ENCODE assay signal across 11 cellular contexts in the genomic region with DNA sequence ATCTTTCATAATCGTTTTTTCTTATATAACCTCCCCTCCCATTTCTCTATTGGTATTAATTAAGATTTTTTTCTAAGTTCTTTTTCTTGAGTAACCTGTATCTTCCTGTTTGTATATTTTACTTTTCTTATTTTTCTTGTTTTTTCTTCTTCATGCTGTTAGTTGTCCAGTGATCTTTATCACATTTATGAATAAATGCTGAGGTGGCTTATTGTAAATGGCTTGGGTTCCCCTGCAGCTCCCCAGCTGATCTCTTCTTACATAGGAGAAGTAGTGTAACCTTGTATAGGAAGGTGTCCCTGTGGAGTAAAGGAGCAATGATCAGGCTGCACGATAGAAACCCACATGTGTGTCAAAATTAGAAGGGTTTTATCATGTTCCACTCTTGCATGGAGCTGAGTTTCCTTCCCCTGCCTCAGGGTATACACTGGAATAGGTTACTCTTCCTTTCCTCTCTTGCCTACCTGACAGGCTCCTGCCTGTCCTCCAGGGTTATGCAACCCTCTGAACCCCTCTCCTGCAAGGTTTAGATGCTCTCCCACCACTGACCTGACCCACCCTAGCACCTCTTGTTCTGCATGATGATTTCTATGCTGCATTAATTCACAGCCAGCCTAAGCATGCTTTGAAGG.
A peak's percentile ranks its signal among the peaks of the same experiment; 100 is the strongest.
DNase-seq lines count a peak whose midpoint lies in the region; ATAC-seq and TF ChIP-seq lines count a peak whose summit lies in the region.
"Had no signal": no experiment of that assay in that cellular context is flagged by ENCODE, and none has a peak within 500 bp of the region (broad histone marks: within the 10 kb centered on the region; RNA-seq: fewer than 3 reads in every experiment).

No MANE protein-coding gene starts in this region.

- H3K79me2 ChIP-seq in DOHH2 (ENCODE audit: control insufficient read depth, low read length) (peaks cover 6% of the 10 kb centered on the region; the same call in 1 of the 2 replicates), GM23338 (replicated peaks; ENCODE audit: insufficient read depth) (peaks cover 37% of the 10 kb centered on the region)

- peak overlapping the region; percentile 54 for H3K4me2 ChIP-seq in DOHH2 (ENCODE audit: low read length)
- H3K4me2 ChIP-seq in GM23338 = no peak overlapping the region

- H3K4me1 ChIP-seq in DOHH2 (ENCODE audit: control insufficient read depth, low read length) (peaks cover 25% of the 10 kb centered on the region), GM23338 (ENCODE audit: insufficient read depth) (peaks cover 4% of the 10 kb centered on the region; the same call in 1 of the 2 replicates), BE2C (peaks cover 6% of the 10 kb centered on the region)

- peaks cover 26% of the 10 kb centered on the region for H3K36me3 Mint-ChIP-seq in GM23338 (ENCODE audit: low read depth)

- H3K4me3 ChIP-seq in DOHH2 (ENCODE audit: low read length) (peak overlapping the region; percentile 37), GM23338 (no peak overlapping the region), BE2C (ENCODE audit: low read depth, low read length) (no peak overlapping the region)

- H3K9me3 ChIP-seq in DOHH2 (ENCODE audit: control insufficient read depth, insufficient read depth, low read length) = peaks cover 7% of the 10 kb centered on the region; the same call in 1 of the 2 replicates
- H3K9me3 ChIP-seq in BE2C = no peaks in the 10 kb centered on the region

- no peak overlapping the region for H3K4me3 Mint-ChIP-seq in GM23338

- H4K20me1 ChIP-seq in DOHH2 (ENCODE audit: control insufficient read depth, insufficient read depth, low read depth, low read length) (no peaks in the 10 kb centered on the region), GM23338 (replicated peaks; ENCODE audit: insufficient read depth) (no peaks in the 10 kb centered on the region)

- ATAC-seq in GM19452 (IDR thresholded peaks at IDR 0.05; ENCODE audit: unreplicated experiment) (peak; percentile 24), HG03354 (IDR thresholded peaks at IDR 0.05; ENCODE audit: poor library complexity, severe bottlenecking, unreplicated experiment) (peak; percentile 25), GM23338 (no peak)

- in situ Hi-C loops in ACHN (cut with HindIII; ENCODE audit: low pct_ligation_motif_present, low pct_unique_long_range_greater_than_20kb, low sequenced_read_pairs) = no loop called here

- H3K36me3 ChIP-seq in DOHH2 (ENCODE audit: control insufficient read depth, low read length) = peaks cover 6% of the 10 kb centered on the region
- H3K36me3 ChIP-seq in GM23338 (ENCODE audit: insufficient read depth) = peaks cover 4% of the 10 kb centered on the region
- no peaks in the 10 kb centered on the region for H3K36me3 ChIP-seq in BE2C

- peaks cover 13% of the 10 kb centered on the region for H3K9me3 Mint-ChIP-seq in GM23338

- no peak overlapping the region for H3K27ac Mint-ChIP-seq in GM23338

- H3F3A ChIP-seq in DOHH2 (ENCODE audit: control insufficient read depth, insufficient read depth) (no peaks in the 10 kb centered on the region; the same call in 1 of the 2 replicates), GM23338 (replicated peaks; ENCODE audit: low read depth) (no peaks in the 10 kb centered on the region)

- no peak overlapping the region for H2AFZ ChIP-seq in GM23338

- peaks cover 10% of the 10 kb centered on the region; the same call in 2 of the 3 replicates for H3K4me1 Mint-ChIP-seq in GM23338

- no peaks in the 10 kb centered on the region for H3K9me2 ChIP-seq in DOHH2 (replicated peaks; ENCODE audit: control insufficient read depth, low read length)
- no peaks in the 10 kb centered on the region for H3K9me2 ChIP-seq in GM23338 (ENCODE audit: insufficient read depth)

- H3K27ac ChIP-seq in DOHH2 (ENCODE audit: low read depth, low read length) (peak overlapping the region; percentile 48), caudate nucleus (ENCODE audit: low read depth, low read length) (peak overlapping the region; percentile 16), GM23338 (ENCODE audit: low read depth) (no peak overlapping the region)

- no peaks in the 10 kb centered on the region for H3K27me3 Mint-ChIP-seq in GM23338 (ENCODE audit: insufficient read depth, low read depth, poor library complexity)

- TF ChIP-seq CTCF in DOHH2 (IDR thresholded peaks at IDR 0.05; ENCODE audit: low read depth, low read length, poor library complexity, severe bottlenecking) (no peak), GM23338 (conservative IDR thresholded peaks at IDR 0.05; ENCODE audit: low read depth in 2 of 2) (no peak), BE2C (IDR thresholded peaks at IDR 0.05; ENCODE audit: low read depth, low read length) (no peak)

- no peaks in the 10 kb centered on the region for H3K27me3 ChIP-seq in DOHH2 (ENCODE audit: control insufficient read depth, low read length)
- no peaks in the 10 kb centered on the region for H3K27me3 ChIP-seq in GM23338 (ENCODE audit: insufficient read depth)
- H3K27me3 ChIP-seq in BE2C = no peaks in the 10 kb centered on the region

- DNase-seq in caudate nucleus (lab: John Stamatoyannopoulos, UW) = no peak
- DNase-seq in ACHN = no peak
- no peak for DNase-seq in GM23338 (ENCODE audit: low spot score)
- DNase-seq in stimulated activated CD4-positive, alpha-beta T cell treated with anti-CD3 and anti-CD28 coated beads, Interleukin-2, amount 100 ng/mL, for 48 hours = no peak
- no peak for DNase-seq in BE2C
- DNase-seq: Caco-2, NCI-H1048, NCI-H524 had no signal

TF ChIP-seq in GM23338, 12 proteins besides CTCF, POLR2A, EP300 and RAD21 (continues in another document):
- TF ChIP-seq EZH2phosphoT487 (IDR thresholded peaks at IDR 0.05; ENCODE audit: unreplicated experiment) (no peak), REST (IDR thresholded peaks at IDR 0.05; ENCODE audit: unreplicated experiment) (no peak), POLR2AphosphoS5 (IDR thresholded peaks at IDR 0.05; ENCODE audit: low read depth) (no peak), CREB1 (CRISPR knock-in tag; IDR thresholded peaks at IDR 0.05; ENCODE audit: low read depth) (no peak), EZH2 (IDR thresholded peaks at IDR 0.05; ENCODE audit: low read depth, unreplicated experiment) (no peak), NANOG (IDR thresholded peaks at IDR 0.05; ENCODE audit: borderline replicate concordance) (no peak), JUNB (IDR thresholded peaks at IDR 0.05; ENCODE audit: unreplicated experiment) (no peak), ZNF331 (CRISPR knock-in tag; IDR thresholded peaks at IDR 0.05; ENCODE audit: low read depth) (no peak), ZNF114 (CRISPR knock-in tag; IDR thresholded peaks at IDR 0.05) (no peak)
- TF ChIP-seq, protein P1, sequence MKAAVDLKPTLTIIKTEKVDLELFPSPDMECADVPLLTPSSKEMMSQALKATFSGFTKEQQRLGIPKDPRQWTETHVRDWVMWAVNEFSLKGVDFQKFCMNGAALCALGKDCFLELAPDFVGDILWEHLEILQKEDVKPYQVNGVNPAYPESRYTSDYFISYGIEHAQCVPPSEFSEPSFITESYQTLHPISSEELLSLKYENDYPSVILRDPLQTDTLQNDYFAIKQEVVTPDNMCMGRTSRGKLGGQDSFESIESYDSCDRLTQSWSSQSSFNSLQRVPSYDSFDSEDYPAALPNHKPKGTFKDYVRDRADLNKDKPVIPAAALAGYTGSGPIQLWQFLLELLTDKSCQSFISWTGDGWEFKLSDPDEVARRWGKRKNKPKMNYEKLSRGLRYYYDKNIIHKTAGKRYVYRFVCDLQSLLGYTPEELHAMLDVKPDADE (IDR thresholded peaks at IDR 0.05) = no peak
